10 cellular contexts compared by ENCODE assay signal in genomic region chr20:58112017-58112781, GRCh38.
DNase-seq lines count a peak whose midpoint lies in the region; ATAC-seq and TF ChIP-seq lines count a peak whose summit lies in the region.
"Had no signal": no experiment of that assay in that cellular context is flagged by ENCODE, and none has a peak within 500 bp of the region (broad histone marks: within the 10 kb centered on the region; RNA-seq: fewer than 3 reads in every experiment).

No MANE protein-coding gene starts in this region.

- no peaks in the 10 kb centered on the region for H3K36me3 ChIP-seq in Panc1 (ENCODE audit: control insufficient read depth, insufficient read depth, low read length)

- peaks cover 7% of the 10 kb centered on the region for H3K27me3 Mint-ChIP-seq in type B pancreatic cell

- intact Hi-C loops in Panc1 (cut with micrococcal nuclease; ENCODE audit: unreplicated experiment) = no loop called here

- peaks cover 11% of the 10 kb centered on the region for H3K4me1 Mint-ChIP-seq in type B pancreatic cell (ENCODE audit: unreplicated experiment)

- peak overlapping the region; percentile 94 for H3K27ac Mint-ChIP-seq in type B pancreatic cell

- no peak overlapping the region for H3K27ac ChIP-seq in Panc1 (ENCODE audit: low read length)
- H3K27ac ChIP-seq: psoas muscle had no signal

- H3K36me3 Mint-ChIP-seq in type B pancreatic cell = no peaks in the 10 kb centered on the region

- POLR2A ChIA-PET in Panc1 (lab: Charles Lee) = no interaction called here

- H3K27me3 ChIP-seq in Panc1 (ENCODE audit: control insufficient read depth, insufficient read depth, low read length) = no peaks in the 10 kb centered on the region

- TF ChIP-seq CTCF in Panc1 (IDR thresholded peaks at IDR 0.05) (no peak), type B pancreatic cell (conservative IDR thresholded peaks at IDR 0.05) (no peak)

- DNase-seq in NCI-H1694 treated with DMSO at 0.1 percent for 48 hours (lab: John Stamatoyannopoulos, UW) (peak; percentile 6), NCI-H1694 (lab: John Stamatoyannopoulos, UW) (no peak), Panc1 (ENCODE audit: low read depth, low spot score) (no peak), fibroblast of gingiva (ENCODE audit: low read depth) (peak; percentile 81), type B pancreatic cell (ENCODE audit: extremely low spot score, unreplicated experiment) (no peak), epidermal melanocyte (ENCODE audit: insufficient read length, low spot score) (no peak), midbrain (lab: John Stamatoyannopoulos, UW) (no peak)
- DNase-seq: NCI-H2029, psoas muscle had no signal

- H3K4me3 ChIP-seq in Panc1 (ENCODE audit: low read depth in 2 of 2, low read length in 2 of 2) = no peak overlapping the region
- H3K4me3 ChIP-seq: psoas muscle had no signal

- no TSS peak for BruUV-seq in Panc1 (replicated peaks; lab: Mats Ljungman, UMichigan)

- ATAC-seq in Panc1 (peak; percentile 89), GM19324 (IDR thresholded peaks at IDR 0.05; ENCODE audit: low FRiP score, unreplicated experiment) (no peak)

- CTCF ChIA-PET in Panc1 (lab: Charles Lee) = no interaction called here

- in situ Hi-C loops in Panc1 (cut with HindIII; ENCODE audit: low pct_unique_long_range_greater_than_20kb, low sequenced_read_pairs) = no loop called here

- peak overlapping the region; percentile 60 for H3K4me3 Mint-ChIP-seq in type B pancreatic cell

- H3K9me3 Mint-ChIP-seq in type B pancreatic cell = peaks cover 12% of the 10 kb centered on the region

- H3K9me3 ChIP-seq in Panc1 (ENCODE audit: control insufficient read depth, insufficient read depth, low read depth, low read length) = no peaks in the 10 kb centered on the region; the same call in 1 of the 2 replicates
- H3K9me3 ChIP-seq: psoas muscle had no signal

- no peaks in the 10 kb centered on the region for H3K4me1 ChIP-seq in Panc1 (ENCODE audit: control insufficient read depth, insufficient read depth, low read length)
- H3K4me1 ChIP-seq: psoas muscle had no signal

Comparison
In these comparisons a context has a peak if more than half of its experiments do, and no peak if none do; other contexts are left out.
1. DNase-seq: peak in NCI-H1694 treated with DMSO at 0.1 percent for 48 hours (single experiment) and fibroblast of gingiva (single experiment); none in NCI-H1694 (single experiment), Panc1 (single experiment), type B pancreatic cell (single experiment), epidermal melanocyte (single experiment) and midbrain (single experiment).